21 cellular contexts compared by ENCODE assay signal in the genomic region with DNA sequence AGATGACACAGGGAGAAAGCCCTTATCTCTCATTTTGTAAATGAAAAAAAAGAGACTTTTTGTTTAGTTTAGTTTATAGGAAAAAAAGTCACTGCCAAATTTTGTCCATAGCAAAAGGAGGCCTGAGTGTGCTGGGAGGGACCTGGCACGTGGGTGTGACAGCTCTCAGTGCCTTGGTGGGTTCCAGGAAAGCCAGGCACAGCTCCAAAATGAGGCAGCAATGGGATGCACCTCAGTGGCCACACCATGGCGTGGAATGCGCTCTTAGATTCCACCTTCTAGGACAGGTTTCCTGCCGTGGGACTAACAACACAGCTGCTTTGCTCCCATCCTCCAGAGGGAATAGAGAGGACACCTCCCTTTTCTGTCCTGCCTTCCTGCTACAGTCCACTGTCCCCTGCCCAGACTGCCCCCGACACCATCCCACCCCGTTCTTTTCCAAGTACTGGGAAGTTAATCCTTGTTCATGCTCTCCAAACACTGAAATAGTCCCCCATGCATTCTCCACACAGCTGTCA.
DNase-seq lines count a peak whose midpoint lies in the region; ATAC-seq, FAIRE-seq and TF ChIP-seq lines count a peak whose summit lies in the region.
"Had no signal": no experiment of that assay in that cellular context is flagged by ENCODE, and none has a peak within 500 bp of the region (broad histone marks: within the 10 kb centered on the region; RNA-seq: fewer than 3 reads in every experiment).

No MANE protein-coding gene starts in this region.

- H3K4me1 ChIP-seq in keratinocyte (ENCODE audit: control insufficient read depth, extremely low read depth, insufficient read depth, low read length) (no peaks in the 10 kb centered on the region), mucosa of descending colon (ENCODE audit: low read depth) (no peaks in the 10 kb centered on the region), thyroid gland (peaks cover 6 to 14% of the 10 kb centered on the region in 2 donors), breast epithelium (no peaks in the 10 kb centered on the region)

- peak; percentile 42 for ATAC-seq in mucosa of descending colon
- ATAC-seq: Right ventricle myocardium inferior had no signal

- dilution Hi-C loops in keratinocyte (cut with MboI; ENCODE audit: extremely low pct_ligation_motif_present, low sequenced_read_pairs) = no loop called here

- 29 to 38% methylated on average over 6 of the region's 6 CpGs for WGBS in thyroid gland, 2 donors

- H3K9me1 ChIP-seq in keratinocyte (ENCODE audit: control insufficient read depth, extremely low read depth, insufficient read depth, low read length) = no peaks in the 10 kb centered on the region

- DNase-seq in DMS53 (lab: John Stamatoyannopoulos, UW) (peak; percentile 50), DMS53 treated with DMSO at 0.1 percent for 48 hours (lab: John Stamatoyannopoulos, UW; ENCODE audit: unreplicated experiment) (no peak), keratinocyte (ENCODE audit: low read depth, low spot score) (no peak), mucosa of descending colon (no peak), thyroid gland (peak; percentile 59 to 72), breast epithelium (ENCODE audit: low spot score in 2 of 2) (no peak), NCI-H1694 (lab: John Stamatoyannopoulos, UW) (no peak), COR-L47 (lab: John Stamatoyannopoulos, UW) (no peak)
- DNase-seq: Kasumi-1, MG63, NCI-H1048, NCI-H1436, NCI-H2029 treated with DMSO at 0.1 percent for 48 hours, NCI-H2171, NCI-H446, NCI-H526 treated with DMSO at 0.1 percent for 48 hours had no signal

- no peaks in the 10 kb centered on the region for H4K20me1 ChIP-seq in keratinocyte (ENCODE audit: control insufficient read depth, extremely low read depth, insufficient read depth, low read length)

- H2AFZ ChIP-seq in keratinocyte (ENCODE audit: control insufficient read depth, low read length) = peak overlapping the region; percentile 56

- no peak for TF ChIP-seq POLR2A in thyroid gland (IDR thresholded peaks at IDR 0.05)
- TF ChIP-seq POLR2A in breast epithelium (IDR thresholded peaks at IDR 0.05) = no peak

- intact Hi-C loops in mucosa of descending colon (cut with DNase I, micrococcal nuclease) = no loop called here
- intact Hi-C loops in thyroid gland (cut with DNase I) = no loop called here
- intact Hi-C loops in breast epithelium (cut with DNase I; ENCODE audit: low total_unique reads) = no loop called here

- H3K4me2 ChIP-seq in keratinocyte (ENCODE audit: control insufficient read depth, extremely low read depth, insufficient read depth, low read depth, low read length) = peak overlapping the region; percentile 76

- peak overlapping the region in 2 of 3 experiments; percentile 45 to 47 for H3K4me3 ChIP-seq in keratinocyte (ENCODE audit: control insufficient read depth in 2 of 3, extremely low read depth in 1 of 3, insufficient read depth in 2 of 3, low read depth in 1 of 3, low read length in 3 of 3)
- no peak overlapping the region for H3K4me3 ChIP-seq in mucosa of descending colon
- H3K4me3 ChIP-seq in thyroid gland (replicated peaks in 1 of 3) = peak overlapping the region in 2 of 3 donors; percentile 9 to 13
- no peak overlapping the region for H3K4me3 ChIP-seq in breast epithelium
- H3K4me3 ChIP-seq: MG63 had no signal

- no peaks in the 10 kb centered on the region for H3K36me3 ChIP-seq in keratinocyte (ENCODE audit: control insufficient read depth in 2 of 2, extremely low read depth in 1 of 2, insufficient read depth in 2 of 2, low read length in 2 of 2)
- no peaks in the 10 kb centered on the region for H3K36me3 ChIP-seq in mucosa of descending colon (ENCODE audit: low read depth)
- no peaks in the 10 kb centered on the region for H3K36me3 ChIP-seq in thyroid gland
- no peaks in the 10 kb centered on the region for H3K36me3 ChIP-seq in breast epithelium
- H3K36me3 ChIP-seq: MG63 had no signal

- FAIRE-seq in keratinocyte (lab: Jason Lieb, UNC) = no peak
- FAIRE-seq: GM12891, GM18507, RCC 7860 had no signal

- H3K27me3 ChIP-seq in keratinocyte (ENCODE audit: control insufficient read depth, extremely low read depth, insufficient read depth, low read length) (peaks cover 2% of the 10 kb centered on the region), thyroid gland (no peaks in the 10 kb centered on the region), breast epithelium (no peaks in the 10 kb centered on the region)
- H3K27me3 ChIP-seq: MG63 had no signal

- TF ChIP-seq CTCF in keratinocyte (optimal IDR thresholded peaks at IDR 0.05 in 1 of 3, IDR thresholded peaks at IDR 0.05 in 1 of 3, conservative IDR thresholded peaks at IDR 0.05 in 1 of 3; ENCODE audit: extremely low read depth in 1 of 3, insufficient read depth in 2 of 3, low read length in 3 of 3) (no peak), mucosa of descending colon (IDR thresholded peaks at IDR 0.05) (no peak), thyroid gland (IDR thresholded peaks at IDR 0.05) (no peak), breast epithelium (IDR thresholded peaks at IDR 0.05) (no peak)

- H3K9ac ChIP-seq in keratinocyte (ENCODE audit: control insufficient read depth, extremely low read depth, insufficient read depth, low read length) = no peak overlapping the region

- no peaks in the 10 kb centered on the region for H3K79me2 ChIP-seq in keratinocyte (ENCODE audit: control insufficient read depth, insufficient read depth, low read length)

- H3K27ac ChIP-seq in keratinocyte (ENCODE audit: control insufficient read depth, insufficient read depth, low read length) (no peak overlapping the region), thyroid gland (no peak overlapping the region), breast epithelium (no peak overlapping the region)
- H3K27ac ChIP-seq: 22Rv1 had no signal

- H3K9me3 ChIP-seq in keratinocyte (ENCODE audit: control insufficient read depth, low read depth, low read length) (no peaks in the 10 kb centered on the region), mucosa of descending colon (no peaks in the 10 kb centered on the region), thyroid gland (no peaks in the 10 kb centered on the region), breast epithelium (no peaks in the 10 kb centered on the region)
- H3K9me3 ChIP-seq: MG63 had no signal

Comparison
In these comparisons a context has a peak if more than half of its experiments do, and no peak if none do; other contexts are left out.
1. DNase-seq: peak in DMS53 (single experiment) and thyroid gland (2 of 2); none in DMS53 treated with DMSO at 0.1 percent for 48 hours (single experiment), keratinocyte (single experiment), mucosa of descending colon (0 of 3), breast epithelium (0 of 2), NCI-H1694 (single experiment) and COR-L47 (single experiment).
2. H3K4me3 ChIP-seq: peak in keratinocyte (2 of 3) and thyroid gland (2 of 3); none in mucosa of descending colon (single experiment) and breast epithelium (0 of 3).